ENCODE assay signal across 8 cellular contexts in the genomic region with DNA sequence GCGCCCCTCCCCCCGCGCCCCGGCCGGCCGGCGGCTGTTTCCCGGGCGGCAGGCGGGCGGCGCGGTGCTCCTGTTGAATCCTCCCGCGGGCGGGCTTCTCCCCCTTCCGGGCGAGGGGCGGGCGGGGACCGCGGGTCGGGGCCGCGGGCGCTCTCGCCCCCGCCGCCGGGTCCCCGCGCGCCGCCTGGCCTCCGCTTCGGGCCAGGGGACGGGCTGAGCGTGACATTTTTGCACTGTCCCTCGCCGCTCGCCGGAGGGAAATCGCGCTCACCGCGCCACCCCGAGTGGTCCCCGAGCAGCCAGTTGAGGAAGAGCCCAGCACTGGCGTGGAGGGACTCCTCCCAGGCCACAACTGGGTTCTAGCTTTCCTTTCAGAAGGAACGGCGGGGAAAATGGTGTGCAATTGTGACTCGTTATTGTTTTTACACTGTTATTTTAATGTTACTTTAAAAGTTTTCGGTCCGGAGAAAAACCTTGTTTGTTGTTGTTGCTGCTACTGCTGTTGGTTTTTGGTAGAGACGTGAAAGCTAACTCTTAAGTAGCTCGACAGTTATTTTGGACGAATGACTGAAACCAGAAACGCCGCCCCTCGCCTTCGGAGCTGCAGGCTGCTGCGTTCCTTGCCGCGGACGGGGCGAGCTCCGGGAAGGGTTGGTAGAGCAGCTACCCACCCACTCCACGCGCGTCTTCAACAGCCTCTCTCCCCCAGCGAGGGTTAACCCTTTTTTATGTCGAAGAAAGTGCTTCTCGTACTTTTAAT. TPM values are rescaled to one million over a fixed set of nuclear protein-coding genes. Genes with fewer than 3 reads are reported as not detected.
DNase-seq lines count a peak whose midpoint lies in the region; ATAC-seq and TF ChIP-seq lines count a peak whose summit lies in the region.

No MANE protein-coding gene starts in this region.

- peak overlapping the region; percentile 79 to 88 for H3K27ac ChIP-seq in liver (ENCODE audit: low read depth in 1 of 2, low read length in 2 of 2)

- H3K9me3 ChIP-seq in liver (ENCODE audit: control insufficient read depth in 4 of 4, low read length in 3 of 4): no peaks in the 10 kb centered on the region

- peak overlapping the region; percentile 89 for H3K27ac Mint-ChIP-seq in dendritic cell treated with granulocyte-macrophage colony-stimulating factor and Interleukin-4, amounts not matched to agents 40 ng/mL and 50 ng/mL, for 4 days

- peaks cover 5% of the 10 kb centered on the region for H3K36me3 Mint-ChIP-seq in dendritic cell treated with granulocyte-macrophage colony-stimulating factor and Interleukin-4, amounts not matched to agents 40 ng/mL and 50 ng/mL, for 4 days (ENCODE audit: low read depth)

- peaks cover 44% of the 10 kb centered on the region for H3K4me1 Mint-ChIP-seq in dendritic cell treated with granulocyte-macrophage colony-stimulating factor and Interleukin-4, amounts not matched to agents 40 ng/mL and 50 ng/mL, for 4 days (ENCODE audit: low read depth)

- DNase-seq in NCI-H2196 (lab: John Stamatoyannopoulos, UW; ENCODE audit: unreplicated experiment): peak; percentile 21
- no peak for DNase-seq in NCI-H2196 treated with DMSO at 0.1 percent for 48 hours (lab: John Stamatoyannopoulos, UW; ENCODE audit: unreplicated experiment)
- peak; percentile 27 for DNase-seq in NCI-H2107 treated with DMSO at 0.1 percent for 48 hours (lab: John Stamatoyannopoulos, UW; ENCODE audit: unreplicated experiment)
- peak; percentile 54 for DNase-seq in activated CD4-positive, alpha-beta T cell treated with anti-CD3 and anti-CD28 coated beads, Interleukin-2, amount 50 U/mL, for 1 hour
- peak; percentile 51 to 62 for DNase-seq in stimulated activated CD4-positive, alpha-beta T cell treated with anti-CD3 and anti-CD28 coated beads, Interleukin-4, amount 100 ng/mL, for 4 hours

- H3K36me3 ChIP-seq in liver (ENCODE audit: control insufficient read depth in 4 of 4, insufficient read depth in 3 of 4, low read depth in 1 of 4, low read length in 3 of 4): no peaks in the 10 kb centered on the region

- TF ChIP-seq CTCF in liver (IDR thresholded peaks at IDR 0.05; ENCODE audit: low read depth, low read length, missing input control): peak; percentile 8

- peak overlapping the region; percentile 87 to 92 for H3K9ac ChIP-seq in liver (ENCODE audit: low read depth in 1 of 2, low read length in 2 of 2)

- H3K27me3 Mint-ChIP-seq in dendritic cell treated with granulocyte-macrophage colony-stimulating factor and Interleukin-4, amounts not matched to agents 40 ng/mL and 50 ng/mL, for 4 days: peaks cover 8% of the 10 kb centered on the region

- no peaks in the 10 kb centered on the region for H3K9me3 Mint-ChIP-seq in dendritic cell treated with granulocyte-macrophage colony-stimulating factor and Interleukin-4, amounts not matched to agents 40 ng/mL and 50 ng/mL, for 4 days

- peak in 1 of 2 donors; percentile 27 for TF ChIP-seq RAD21 in liver (IDR thresholded peaks at IDR 0.05)

- no peaks in the 10 kb centered on the region for H3K27me3 ChIP-seq in liver (ENCODE audit: control insufficient read depth in 4 of 4, insufficient read depth in 4 of 4, low read length in 3 of 4)

- H3K4me3 Mint-ChIP-seq in dendritic cell treated with granulocyte-macrophage colony-stimulating factor and Interleukin-4, amounts not matched to agents 40 ng/mL and 50 ng/mL, for 4 days: peak overlapping the region; percentile 92

- intact Hi-C loops in dendritic cell treated with granulocyte-macrophage colony-stimulating factor and Interleukin-4, amounts not matched to agents 40 ng/mL and 50 ng/mL, for 4 days (cut with micrococcal nuclease): loop anchor here (2.0 to 5.0 kb wide), 3 partner anchors 82 to 1140 kb away; no protein-coding TSS in a partner anchor

- peak overlapping the region; percentile 62 to 95 (median 88) for H3K4me3 ChIP-seq in liver (ENCODE audit: low read depth in 1 of 3, low read length in 3 of 3)

- H3K4me1 ChIP-seq in liver (ENCODE audit: control insufficient read depth in 4 of 4, insufficient read depth in 4 of 4, low read length in 3 of 4): peaks cover 4 to 23% (median 13%) of the 10 kb centered on the region in 4 donors

- WGBS in liver: under 1% methylated on average over 73 of the region's 73 CpGs

- ATAC-seq in HG02763 (IDR thresholded peaks at IDR 0.05; ENCODE audit: unreplicated experiment): peak; percentile 32

TF ChIP-seq in liver, 16 proteins besides CTCF, POLR2A, EP300 and RAD21:
- TF ChIP-seq MAX (IDR thresholded peaks at IDR 0.05) (no peak), YY1 (IDR thresholded peaks at IDR 0.05) (peak; percentile 22)

RNA-seq across cellular contexts. Expression of gene PDS5B, which starts 0.9 kb away (rescaled TPM):
- 10 to 100 TPM; 17.9 to 24.3 TPM for total RNA-seq in liver
- 1 to 10 TPM; 3.6 to 7.9 TPM for polyA plus RNA-seq in liver

RNA-seq across cellular contexts. Expression of gene N4BP2L2, which starts 48.6 kb away (rescaled TPM):
- 100 to 1,000 TPM in 1 of 2 donors, 10 to 100 TPM in 1; 45.9 to 108 TPM for total RNA-seq in liver
- 100 to 1,000 TPM in 1 of 2 donors, 10 to 100 TPM in 1; 14.9 to 116 TPM for polyA plus RNA-seq in liver
